1 cellular context compared by ENCODE assay signal in genomic region chr6:27023664-27024063, GRCh38.
TF ChIP-seq lines count a peak whose summit lies in the region.

No MANE protein-coding gene starts in this region.

TF ChIP-seq in K562, 482 proteins besides CTCF, POLR2A, EP300 and RAD21 (continued from another document):
- TF ChIP-seq ZBTB40 (IDR thresholded peaks at IDR 0.05), result no peak
- no peak for TF ChIP-seq ZBTB40 (CRISPR knock-in tag; IDR thresholded peaks at IDR 0.05)
- TF ChIP-seq TAL1 (IDR thresholded peaks at IDR 0.05), result no peak
